Comparison of ENCODE assay signal across 8 cellular contexts in the genomic region with DNA sequence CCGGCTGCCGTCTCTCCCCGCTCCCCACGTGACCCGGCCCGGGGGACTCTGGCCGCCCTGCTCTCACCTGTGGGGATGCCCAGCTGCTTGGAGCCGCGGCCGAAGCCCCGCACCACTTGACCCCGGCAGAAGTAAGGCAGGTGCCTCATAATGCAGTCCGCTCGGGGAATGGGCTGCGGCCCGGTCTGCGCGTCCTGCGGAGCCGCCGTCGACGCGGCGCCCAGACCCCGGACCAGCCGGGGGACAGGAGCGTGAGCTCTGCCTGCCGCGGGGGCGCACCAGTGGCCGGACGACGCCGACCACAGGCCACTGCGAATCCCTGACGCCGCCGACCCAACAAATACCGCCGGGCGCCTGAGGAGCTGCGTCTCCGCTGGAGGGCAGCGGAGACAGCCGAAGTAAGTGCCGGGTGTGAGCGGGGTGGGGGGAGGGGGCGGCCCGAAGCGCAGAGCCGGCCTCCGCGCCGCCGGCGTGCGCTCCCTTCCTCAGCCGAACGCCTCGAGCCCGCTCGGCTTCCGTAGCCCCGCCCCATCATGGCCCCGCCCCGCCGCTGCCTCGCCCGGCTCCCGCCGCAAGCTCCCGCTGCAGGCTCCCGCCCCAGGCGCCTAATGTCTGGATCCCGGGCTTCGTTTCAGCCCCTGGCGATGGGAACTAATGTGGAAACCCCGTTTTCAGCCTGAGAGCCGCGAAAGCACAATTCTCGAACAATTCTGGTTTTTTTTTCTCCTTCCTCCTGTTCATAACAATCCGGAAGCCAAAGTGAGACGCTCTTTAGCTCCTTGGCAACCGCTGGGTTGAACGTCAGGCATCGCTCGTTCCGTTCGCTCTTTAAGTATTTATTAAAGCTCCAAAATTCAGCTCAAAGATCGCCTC. TPM values are rescaled to one million over a fixed set of nuclear protein-coding genes. Genes with fewer than 3 reads are reported as not detected.
DNase-seq lines count a peak whose midpoint lies in the region; ATAC-seq and TF ChIP-seq lines count a peak whose summit lies in the region.

Gene RFK (minus strand): TSS at position 404 of the 873 bp plus-strand sequence. CDS start 255 bp downstream, at position 149.

- H3K27ac ChIP-seq in MM.1S (ENCODE audit: low read length) (peak within 1 kb of the TSS; percentile 85), osteoblast (ENCODE audit: low read depth, low read length) (peak within 1 kb of the TSS; percentile 92), thoracic aorta (peak within 1 kb of the TSS; percentile 97 to 98)

- ATAC-seq in thoracic aorta (ENCODE audit: insufficient number of reproducible peaks, low FRiP score, low read depth) = peak; percentile 82

- no peaks in the 10 kb centered on the region for H3K9me2 ChIP-seq in MM.1S (replicated peaks; ENCODE audit: insufficient read depth, low read length)

- H3K4me1 ChIP-seq in MM.1S (ENCODE audit: low read length) (no peaks in the 10 kb centered on the region), osteoblast (ENCODE audit: insufficient read depth, low read length) (peaks cover 6% of the 10 kb centered on the region), thoracic aorta (ENCODE audit: control insufficient read depth in 1 of 2, low read depth in 2 of 2) (peaks cover 7 to 18% of the 10 kb centered on the region in 2 donors)

- H3K36me3 ChIP-seq in MM.1S (replicated peaks; ENCODE audit: insufficient read depth, low read length) = no peaks in the 10 kb centered on the region
- H3K36me3 ChIP-seq in osteoblast (ENCODE audit: insufficient read depth, low read length) = no peaks in the 10 kb centered on the region
- H3K36me3 ChIP-seq in thoracic aorta = no peaks in the 10 kb centered on the region

- H3K79me2 ChIP-seq in MM.1S (ENCODE audit: low read length) (peaks cover 25% of the 10 kb centered on the region), osteoblast (ENCODE audit: insufficient read depth, low read length) (peaks cover 32% of the 10 kb centered on the region)

- H3K27me3 Mint-ChIP-seq in activated naive CD4-positive, alpha-beta T cell treated with anti-CD3 and anti-CD28 coated beads, Interleukin-2, amount 50 U/mL, for 24 hours = no peaks in the 10 kb centered on the region

- peak within 1 kb of the TSS; percentile 100 for H3K4me3 Mint-ChIP-seq in activated naive CD4-positive, alpha-beta T cell treated with anti-CD3 and anti-CD28 coated beads, Interleukin-2, amount 50 U/mL, for 24 hours

- H3K9me3 ChIP-seq in MM.1S (replicated peaks; ENCODE audit: insufficient read depth, low read length) (no peaks in the 10 kb centered on the region), osteoblast (ENCODE audit: low read depth, low read length) (no peaks in the 10 kb centered on the region), thoracic aorta (no peaks in the 10 kb centered on the region)

- peaks cover 36% of the 10 kb centered on the region for H3K4me1 Mint-ChIP-seq in activated naive CD4-positive, alpha-beta T cell treated with anti-CD3 and anti-CD28 coated beads, Interleukin-2, amount 50 U/mL, for 24 hours

- H3K4me2 ChIP-seq in MM.1S (ENCODE audit: low read depth, low read length) (peak within 1 kb of the TSS; percentile 86), osteoblast (ENCODE audit: insufficient read depth, low read length) (peak within 1 kb of the TSS; percentile 95)

- H3K36me3 Mint-ChIP-seq in activated naive CD4-positive, alpha-beta T cell treated with anti-CD3 and anti-CD28 coated beads, Interleukin-2, amount 50 U/mL, for 24 hours = peaks cover 9% of the 10 kb centered on the region

- no peaks in the 10 kb centered on the region for H3K9me3 Mint-ChIP-seq in activated naive CD4-positive, alpha-beta T cell treated with anti-CD3 and anti-CD28 coated beads, Interleukin-2, amount 50 U/mL, for 24 hours

- H3K9ac ChIP-seq in MM.1S (ENCODE audit: low read length) = peak within 1 kb of the TSS; percentile 95

- no peaks in the 10 kb centered on the region for H3K27me3 ChIP-seq in MM.1S (replicated peaks; ENCODE audit: insufficient read depth, low read length)
- H3K27me3 ChIP-seq in osteoblast (ENCODE audit: insufficient read depth, low read length) = no peaks in the 10 kb centered on the region
- H3K27me3 ChIP-seq in thoracic aorta (replicated peaks; ENCODE audit: insufficient read depth) = no peaks in the 10 kb centered on the region

- H3K4me3 ChIP-seq in MM.1S (ENCODE audit: low read length) (peak within 1 kb of the TSS; percentile 91), osteoblast (ENCODE audit: insufficient read depth, low read length) (peak within 1 kb of the TSS; percentile 96), thoracic aorta (peak within 1 kb of the TSS; percentile 98)

- TF ChIP-seq CTCF in MM.1S (IDR thresholded peaks at IDR 0.05; ENCODE audit: low read length) (peak; percentile 35), osteoblast (IDR thresholded peaks at IDR 0.05; ENCODE audit: extremely low read depth, low read depth, low read length) (peak; percentile 29), thoracic aorta (IDR thresholded peaks at IDR 0.05) (peak; percentile 46)

- DNase-seq in GM04504 (ENCODE audit: low read depth) = peak; percentile 84
- DNase-seq in HCEC 1CT = peak; percentile 93
- DNase-seq in MM.1S = peak; percentile 91
- DNase-seq in SK-N-DZ (ENCODE audit: low spot score) = peak; percentile 94
- no peak for DNase-seq in glomerular endothelial cell (ENCODE audit: extremely low read depth, low read depth, low spot score)
- DNase-seq in osteoblast (ENCODE audit: insufficient read length, low spot score, missing footprints) = peak; percentile 98
- peak; percentile 53 for DNase-seq in thoracic aorta (ENCODE audit: low spot score)

- peak within 1 kb of the TSS; percentile 99 for H2AFZ ChIP-seq in MM.1S (ENCODE audit: low read length)
- H2AFZ ChIP-seq in osteoblast (ENCODE audit: low read length) = peak within 1 kb of the TSS; percentile 98

- H4K20me1 ChIP-seq in MM.1S (ENCODE audit: insufficient read depth, low read length) (no peaks in the 10 kb centered on the region), osteoblast (ENCODE audit: insufficient read depth, low read length) (no peaks in the 10 kb centered on the region)

- H3K27ac Mint-ChIP-seq in activated naive CD4-positive, alpha-beta T cell treated with anti-CD3 and anti-CD28 coated beads, Interleukin-2, amount 50 U/mL, for 24 hours = peak within 1 kb of the TSS; percentile 99

- peaks cover 7% of the 10 kb centered on the region for H3F3A ChIP-seq in MM.1S (ENCODE audit: insufficient read depth, low read length)

RNA-seq across cellular contexts. Expression of gene RFK, which starts in this region (rescaled TPM):
- polyA plus RNA-seq in SK-N-DZ (2014; cell fraction: cytosol; rRNA removed) = 56.4 and 57.5 TPM in 2 replicates
- 13.1 and 15.6 TPM in 2 replicates for polyA plus RNA-seq in SK-N-DZ (2014; cell fraction: nucleus; rRNA removed)
- total RNA-seq in glomerular endothelial cell = 21.8 and 26.0 TPM in 2 replicates
- total RNA-seq in osteoblast = 25.0 and 29.5 TPM in 2 replicates
- total RNA-seq in thoracic aorta = 10 to 100 TPM; 21.6 to 33.4 TPM
